ENCODE assay signal across 1 cellular context in the genomic region with DNA sequence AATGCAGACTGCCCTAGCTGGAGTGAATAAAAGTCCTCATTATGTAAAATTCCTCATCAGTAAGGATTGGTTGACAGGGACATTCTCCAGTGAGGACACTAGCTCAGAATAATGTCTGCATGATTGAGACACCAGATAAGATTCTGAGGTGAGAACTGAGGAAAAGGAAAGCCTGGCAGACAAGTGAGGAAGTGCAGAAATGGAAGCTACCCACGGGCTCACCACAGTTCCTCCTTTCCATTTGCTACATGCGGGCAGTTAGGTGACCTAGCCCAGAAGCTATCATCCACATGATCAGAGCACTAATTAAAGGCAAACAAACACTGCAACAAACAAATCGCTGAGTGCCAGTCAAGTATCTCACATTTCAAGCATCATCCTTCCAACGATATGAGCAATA.
TF ChIP-seq lines count a peak whose summit lies in the region.

No MANE protein-coding gene starts in this region.

TF ChIP-seq in WTC11, 78 proteins besides CTCF, POLR2A, EP300 and RAD21 (continued from another document):
- TF ChIP-seq, protein P1, sequence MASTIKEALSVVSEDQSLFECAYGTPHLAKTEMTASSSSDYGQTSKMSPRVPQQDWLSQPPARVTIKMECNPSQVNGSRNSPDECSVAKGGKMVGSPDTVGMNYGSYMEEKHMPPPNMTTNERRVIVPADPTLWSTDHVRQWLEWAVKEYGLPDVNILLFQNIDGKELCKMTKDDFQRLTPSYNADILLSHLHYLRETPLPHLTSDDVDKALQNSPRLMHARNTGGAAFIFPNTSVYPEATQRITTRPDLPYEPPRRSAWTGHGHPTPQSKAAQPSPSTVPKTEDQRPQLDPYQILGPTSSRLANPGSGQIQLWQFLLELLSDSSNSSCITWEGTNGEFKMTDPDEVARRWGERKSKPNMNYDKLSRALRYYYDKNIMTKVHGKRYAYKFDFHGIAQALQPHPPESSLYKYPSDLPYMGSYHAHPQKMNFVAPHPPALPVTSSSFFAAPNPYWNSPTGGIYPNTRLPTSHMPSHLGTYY (CRISPR knock-in tag; IDR thresholded peaks at IDR 0.05) = no peak
- TF ChIP-seq E2F4 (CRISPR knock-in tag; IDR thresholded peaks at IDR 0.05; ENCODE audit: borderline replicate concordance, low read depth) (no peak), ETV6 (CRISPR knock-in tag; IDR thresholded peaks at IDR 0.05) (no peak), ZNF138 (CRISPR knock-in tag; conservative IDR thresholded peaks at IDR 0.05) (no peak), NFATC4 (CRISPR knock-in tag; IDR thresholded peaks at IDR 0.05) (no peak)
- TF ChIP-seq, protein P2, sequence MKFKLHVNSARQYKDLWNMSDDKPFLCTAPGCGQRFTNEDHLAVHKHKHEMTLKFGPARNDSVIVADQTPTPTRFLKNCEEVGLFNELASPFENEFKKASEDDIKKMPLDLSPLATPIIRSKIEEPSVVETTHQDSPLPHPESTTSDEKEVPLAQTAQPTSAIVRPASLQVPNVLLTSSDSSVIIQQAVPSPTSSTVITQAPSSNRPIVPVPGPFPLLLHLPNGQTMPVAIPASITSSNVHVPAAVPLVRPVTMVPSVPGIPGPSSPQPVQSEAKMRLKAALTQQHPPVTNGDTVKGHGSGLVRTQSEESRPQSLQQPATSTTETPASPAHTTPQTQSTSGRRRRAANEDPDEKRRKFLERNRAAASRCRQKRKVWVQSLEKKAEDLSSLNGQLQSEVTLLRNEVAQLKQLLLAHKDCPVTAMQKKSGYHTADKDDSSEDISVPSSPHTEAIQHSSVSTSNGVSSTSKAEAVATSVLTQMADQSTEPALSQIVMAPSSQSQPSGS (CRISPR knock-in tag; IDR thresholded peaks at IDR 0.05; ENCODE audit: borderline replicate concordance, low read depth) = no peak
